Comparison of ENCODE assay signal across 8 cellular contexts in the genomic region with DNA sequence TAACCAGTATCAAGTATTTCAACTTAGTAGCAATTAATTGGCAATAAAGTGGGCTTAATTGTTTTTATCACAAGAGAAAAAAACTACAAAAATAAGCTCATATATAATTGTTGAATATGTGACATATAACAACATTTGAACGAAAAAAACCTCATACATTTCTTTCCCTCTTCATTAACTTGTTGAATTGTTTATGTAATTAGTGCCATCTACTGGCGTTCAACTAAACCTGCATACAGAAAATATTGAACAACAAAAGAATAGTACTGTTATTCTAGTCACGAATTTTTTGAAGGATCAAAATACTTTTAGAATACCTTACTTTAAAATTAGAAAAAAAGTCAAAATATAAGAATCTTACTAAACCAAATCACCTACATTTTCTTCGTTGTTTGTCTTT.
DNase-seq lines count a peak whose midpoint lies in the region; ATAC-seq and TF ChIP-seq lines count a peak whose summit lies in the region.

No MANE protein-coding gene starts in this region.

- no peak for ATAC-seq in activated naive CD4-positive, alpha-beta T cell treated with anti-CD3 and anti-CD28 coated beads, Interleukin-2, amount 50 U/mL, for 72 hours
- ATAC-seq in HG03135 (IDR thresholded peaks at IDR 0.05; ENCODE audit: unreplicated experiment): no peak

- TF ChIP-seq CTCF in BJ (IDR thresholded peaks at IDR 0.05; ENCODE audit: insufficient read depth, low read depth, low read length): peak; percentile 31; the same call in 1 of the 2 replicates
- TF ChIP-seq CTCF in HEK293 (tag by site-specific recombination; IDR thresholded peaks at IDR 0.05): no peak
- peak in 4 of 6 experiments; percentile 23 to 58 (median 48) for TF ChIP-seq CTCF in Peyer's patch (IDR thresholded peaks at IDR 0.05)
- TF ChIP-seq CTCF in fibroblast of pulmonary artery (IDR thresholded peaks at IDR 0.05; ENCODE audit: low read length, missing control alignments): peak; percentile 42
- TF ChIP-seq CTCF in tibial artery (IDR thresholded peaks at IDR 0.05): peak; percentile 42 to 43

- CTCF ChIA-PET in BJ (lab: Yijun Ruan, JAX) (interaction anchor here (0.8 to 7.6 kb wide), 2 partner anchors 235 to 620 kb away, joined by 4 to 87 read pairs; no protein-coding TSS in a partner anchor), HEK293 (lab: Yijun Ruan, JAX) (interaction anchor here (0.6 to 7.7 kb wide), 25 partner anchors 9 to 1661 kb away, joined by 3 to 91 read pairs (median 4); no protein-coding TSS in a partner anchor)

- H3K9me3 ChIP-seq in HEK293 (ENCODE audit: control insufficient read depth, insufficient read depth, low read depth, low read length) (no peaks in the 10 kb centered on the region), Peyer's patch (no peaks in the 10 kb centered on the region), tibial artery (no peaks in the 10 kb centered on the region)

- H3K36me3 Mint-ChIP-seq in activated naive CD4-positive, alpha-beta T cell treated with anti-CD3 and anti-CD28 coated beads, Interleukin-2, amount 50 U/mL, for 72 hours: no peaks in the 10 kb centered on the region

- no peaks in the 10 kb centered on the region for H3K9me3 Mint-ChIP-seq in activated naive CD4-positive, alpha-beta T cell treated with anti-CD3 and anti-CD28 coated beads, Interleukin-2, amount 50 U/mL, for 72 hours

- POLR2A ChIA-PET in BJ (lab: Charles Lee) (no interaction called here), HEK293 (lab: Yijun Ruan, JAX) (no interaction called here)

- DNase-seq in BJ (ENCODE audit: low read depth) (no peak), Peyer's patch (no peak), fibroblast of pulmonary artery (ENCODE audit: low read depth) (peak; percentile 52), tibial artery (no peak)
- DNase-seq in activated CD4-positive, alpha-beta T cell treated with anti-CD3 and anti-CD28 coated beads for 1 hour: no peak
- no peak for DNase-seq in activated naive CD4-positive, alpha-beta T cell treated with anti-CD3 and anti-CD28 coated beads, Interleukin-2, amount 50 U/mL, for 72 hours (ENCODE audit: low spot score in 2 of 2)

- H3K27me3 ChIP-seq in BJ (ENCODE audit: control insufficient read depth, insufficient read depth, low read length) (no peaks in the 10 kb centered on the region), Peyer's patch (no peaks in the 10 kb centered on the region), tibial artery (no peaks in the 10 kb centered on the region)

- H3K27ac Mint-ChIP-seq in activated naive CD4-positive, alpha-beta T cell treated with anti-CD3 and anti-CD28 coated beads, Interleukin-2, amount 50 U/mL, for 72 hours: no peak overlapping the region

- H3K27ac ChIP-seq in HEK293 (ENCODE audit: extremely low read depth, low read depth, low read length) (no peak overlapping the region), Peyer's patch (no peak overlapping the region), tibial artery (no peak overlapping the region)

- no peak overlapping the region for H3K4me3 ChIP-seq in BJ (ENCODE audit: low read depth, low read length)
- H3K4me3 ChIP-seq in HEK293 (ENCODE audit: low read depth, low read length): no peak overlapping the region
- H3K4me3 ChIP-seq in Peyer's patch: no peak overlapping the region
- H3K4me3 ChIP-seq in fibroblast of pulmonary artery (replicated peaks; ENCODE audit: low read depth, low read length): no peak overlapping the region
- no peak overlapping the region for H3K4me3 ChIP-seq in tibial artery

- H3K36me3 ChIP-seq in BJ (ENCODE audit: control insufficient read depth, insufficient read depth, low read length) (no peaks in the 10 kb centered on the region), HEK293 (ENCODE audit: control insufficient read depth in 2 of 2, insufficient read depth in 1 of 2, low read length in 2 of 2) (no peaks in the 10 kb centered on the region), Peyer's patch (no peaks in the 10 kb centered on the region), tibial artery (no peaks in the 10 kb centered on the region)

- peaks cover 5% of the 10 kb centered on the region for H3K4me1 ChIP-seq in HEK293 (ENCODE audit: control insufficient read depth, insufficient read depth, low read length)
- H3K4me1 ChIP-seq in Peyer's patch: no peaks in the 10 kb centered on the region
- H3K4me1 ChIP-seq in tibial artery: no peaks in the 10 kb centered on the region

- TF ChIP-seq POLR2A in Peyer's patch (IDR thresholded peaks at IDR 0.05): no peak

- intact Hi-C loops in tibial artery (cut with DNase I; ENCODE audit: low total_unique reads): no loop called here

TF ChIP-seq in HEK293, 187 proteins besides CTCF, POLR2A, EP300 and RAD21:
- TF ChIP-seq SCRT2 (tag by site-specific recombination; IDR thresholded peaks at IDR 0.05) (peak; percentile 84), ZBTB1 (tag by site-specific recombination; IDR thresholded peaks at IDR 0.05) (no peak), ZNF677 (tag by site-specific recombination; IDR thresholded peaks at IDR 0.05) (no peak), SCRT1 (tag by site-specific recombination; IDR thresholded peaks at IDR 0.05; ENCODE audit: borderline replicate concordance) (peak; percentile 81), ZNF654 (tag by site-specific recombination; IDR thresholded peaks at IDR 0.05; ENCODE audit: low read depth) (peak; percentile 70), ZNF843 (tag by site-specific recombination; IDR thresholded peaks at IDR 0.05) (no peak), ZNF791 (tag by site-specific recombination; IDR thresholded peaks at IDR 0.05) (no peak)
- TF ChIP-seq, protein P1, sequence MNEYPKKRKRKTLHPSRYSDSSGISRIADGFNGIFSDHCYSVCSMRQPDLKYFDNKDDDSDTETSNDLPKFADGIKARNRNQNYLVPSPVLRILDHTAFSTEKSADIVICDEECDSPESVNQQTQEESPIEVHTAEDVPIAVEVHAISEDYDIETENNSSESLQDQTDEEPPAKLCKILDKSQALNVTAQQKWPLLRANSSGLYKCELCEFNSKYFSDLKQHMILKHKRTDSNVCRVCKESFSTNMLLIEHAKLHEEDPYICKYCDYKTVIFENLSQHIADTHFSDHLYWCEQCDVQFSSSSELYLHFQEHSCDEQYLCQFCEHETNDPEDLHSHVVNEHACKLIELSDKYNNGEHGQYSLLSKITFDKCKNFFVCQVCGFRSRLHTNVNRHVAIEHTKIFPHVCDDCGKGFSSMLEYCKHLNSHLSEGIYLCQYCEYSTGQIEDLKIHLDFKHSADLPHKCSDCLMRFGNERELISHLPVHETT (tag by site-specific recombination; IDR thresholded peaks at IDR 0.05): no peak
- TF ChIP-seq, protein P2, sequence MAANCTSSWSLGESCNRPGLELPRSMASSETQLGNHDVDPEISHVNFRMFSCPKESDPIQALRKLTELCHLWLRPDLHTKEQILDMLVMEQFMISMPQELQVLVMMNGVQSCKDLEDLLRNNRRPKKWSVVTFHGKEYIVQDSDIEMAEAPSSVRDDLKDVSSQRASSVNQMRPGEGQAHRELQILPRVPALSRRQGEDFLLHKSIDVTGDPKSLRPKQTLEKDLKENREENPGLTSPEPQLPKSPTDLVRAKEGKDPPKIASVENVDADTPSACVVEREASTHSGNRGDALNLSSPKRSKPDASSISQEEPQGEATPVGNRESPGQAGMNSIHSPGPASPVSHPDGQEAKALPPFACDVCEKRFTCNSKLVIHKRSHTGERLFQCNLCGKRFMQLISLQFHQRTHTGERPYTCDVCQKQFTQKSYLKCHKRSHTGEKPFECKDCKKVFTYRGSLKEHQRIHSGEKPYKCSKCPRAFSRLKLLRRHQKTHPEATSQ (tag by site-specific recombination; IDR thresholded peaks at IDR 0.05): no peak
